ENCODE assay signal across 8 cellular contexts in the genomic region with DNA sequence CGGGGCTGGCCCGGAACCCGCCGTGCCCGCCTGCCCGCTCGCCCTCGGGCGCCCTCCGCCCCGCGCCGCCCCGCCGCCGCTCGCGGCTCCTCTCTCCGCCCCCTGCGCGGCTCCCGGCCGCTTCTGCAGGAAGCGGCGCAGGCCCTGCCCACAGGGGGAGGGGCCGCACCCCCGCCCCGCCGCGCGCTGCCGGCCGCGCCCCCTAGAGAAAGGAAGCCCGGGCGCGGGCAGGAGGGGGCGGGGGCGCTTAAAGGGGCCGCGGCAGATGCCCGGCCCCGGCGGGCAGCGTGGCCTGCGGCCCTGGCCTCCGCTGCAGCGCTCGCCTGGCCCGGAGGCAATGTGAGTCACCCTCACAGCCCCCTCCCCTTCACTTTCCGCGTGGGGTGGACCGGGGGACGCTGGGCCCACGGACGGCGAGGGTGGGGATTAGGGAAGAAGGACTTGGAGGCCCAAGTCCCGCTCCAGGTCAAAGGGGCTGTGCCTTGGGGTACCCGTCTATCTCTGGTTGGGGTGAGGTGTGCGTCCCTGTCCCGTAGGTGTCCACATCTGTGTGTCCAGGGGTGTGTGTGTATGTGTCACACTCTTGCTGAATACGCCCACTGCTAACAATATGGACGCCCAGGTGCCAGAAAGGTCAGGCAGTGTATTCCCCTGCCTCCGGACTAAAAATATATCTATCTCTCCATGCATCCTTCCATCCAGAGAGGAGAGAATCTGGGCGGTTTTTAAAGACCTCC. TPM values are rescaled to one million over a fixed set of nuclear protein-coding genes. Genes with fewer than 3 reads are reported as not detected.
DNase-seq lines count a peak whose midpoint lies in the region; ATAC-seq and TF ChIP-seq lines count a peak whose summit lies in the region.

Gene GIT1, minus strand, starts transcription at position 125 of the 737 bp plus-strand sequence. CDS start 270 bp downstream, outside the sequence.

- H3K4me2 ChIP-seq in OCI-LY3 (ENCODE audit: low read length): peak within 1 kb of the TSS; percentile 99

- H3K27ac ChIP-seq in C4-2B: peak within 1 kb of the TSS; percentile 89
- H3K27ac ChIP-seq in HUES6 (ENCODE audit: low read depth, low read length): no peak within 1 kb of the TSS
- peak within 1 kb of the TSS; percentile 75 for H3K27ac ChIP-seq in OCI-LY3 (ENCODE audit: low read length)

- H3K9ac ChIP-seq in HUES6 (ENCODE audit: low read length) (peak within 1 kb of the TSS; percentile 59), OCI-LY3 (ENCODE audit: low read length) (peak within 1 kb of the TSS; percentile 92)

- H3K36me3 ChIP-seq in HUES6 (ENCODE audit: control insufficient read depth, insufficient read depth, low read length) (no peaks in the 10 kb centered on the region), OCI-LY3 (replicated peaks; ENCODE audit: low read depth, low read length) (no peaks in the 10 kb centered on the region)

- DNase-seq in activated T-cell treated with anti-CD3 and anti-CD28 coated beads, Interleukin-2, amount 50 U/mL, for 1 hour: peak; percentile 86
- no peak for DNase-seq in epithelial cell of proximal tubule (ENCODE audit: low read depth)
- DNase-seq in mucosa of gallbladder (ENCODE audit: low spot score): peak; percentile 86
- peak; percentile 84 for DNase-seq in stimulated activated CD8-positive, alpha-beta memory T cell treated with anti-CD3 and anti-CD28 coated beads, Interleukin-4, amount 100 ng/mL, for 48 hours

- peak; percentile 61 for ATAC-seq in GM19463 (IDR thresholded peaks at IDR 0.05; ENCODE audit: unreplicated experiment)

- TF ChIP-seq CTCF in C4-2B (conservative IDR thresholded peaks at IDR 0.05) (no peak), OCI-LY3 (IDR thresholded peaks at IDR 0.05; ENCODE audit: low read depth, low read length) (no peak), epithelial cell of proximal tubule (conservative IDR thresholded peaks at IDR 0.05; ENCODE audit: low read depth, low read length) (no peak)

- peaks cover 13% of the 10 kb centered on the region; the same call in 1 of the 2 replicates for H3K27me3 ChIP-seq in HUES6 (ENCODE audit: control insufficient read depth, insufficient read depth, low read length)
- no peaks in the 10 kb centered on the region for H3K27me3 ChIP-seq in OCI-LY3 (ENCODE audit: low read depth, low read length)

- H3K9me3 ChIP-seq in HUES6 (ENCODE audit: control insufficient read depth, insufficient read depth, low read depth, low read length): no peaks in the 10 kb centered on the region
- no peaks in the 10 kb centered on the region for H3K9me3 ChIP-seq in OCI-LY3 (ENCODE audit: insufficient read depth, low read length)

- H4K20me1 ChIP-seq in OCI-LY3 (ENCODE audit: insufficient read depth, low read length): peaks cover 23% of the 10 kb centered on the region

- H3K4me1 ChIP-seq in HUES6 (ENCODE audit: control insufficient read depth, insufficient read depth, low read length) (peaks cover 48% of the 10 kb centered on the region), OCI-LY3 (ENCODE audit: low read length) (peaks cover 50% of the 10 kb centered on the region)

- H3K79me2 ChIP-seq in OCI-LY3 (ENCODE audit: low read length): peaks cover 65% of the 10 kb centered on the region

- H2AFZ ChIP-seq in OCI-LY3 (ENCODE audit: low read depth, low read length): peak within 1 kb of the TSS; percentile 87

- H3K4me3 ChIP-seq in HUES6 (ENCODE audit: low read depth, low read length) (peak within 1 kb of the TSS; percentile 94), OCI-LY3 (ENCODE audit: low read length) (peak within 1 kb of the TSS; percentile 90), epithelial cell of proximal tubule (ENCODE audit: low read depth, low read length) (peak within 1 kb of the TSS; percentile 66)

RNA-seq across cellular contexts. Expression of gene GIT1, which starts in this region (rescaled TPM):
- 61.3 and 74.3 TPM in 2 replicates for total RNA-seq in epithelial cell of proximal tubule
- total RNA-seq in mucosa of gallbladder: 56.1 TPM
